Comparison of ENCODE assay signal across 9 cellular contexts in the genomic region with DNA sequence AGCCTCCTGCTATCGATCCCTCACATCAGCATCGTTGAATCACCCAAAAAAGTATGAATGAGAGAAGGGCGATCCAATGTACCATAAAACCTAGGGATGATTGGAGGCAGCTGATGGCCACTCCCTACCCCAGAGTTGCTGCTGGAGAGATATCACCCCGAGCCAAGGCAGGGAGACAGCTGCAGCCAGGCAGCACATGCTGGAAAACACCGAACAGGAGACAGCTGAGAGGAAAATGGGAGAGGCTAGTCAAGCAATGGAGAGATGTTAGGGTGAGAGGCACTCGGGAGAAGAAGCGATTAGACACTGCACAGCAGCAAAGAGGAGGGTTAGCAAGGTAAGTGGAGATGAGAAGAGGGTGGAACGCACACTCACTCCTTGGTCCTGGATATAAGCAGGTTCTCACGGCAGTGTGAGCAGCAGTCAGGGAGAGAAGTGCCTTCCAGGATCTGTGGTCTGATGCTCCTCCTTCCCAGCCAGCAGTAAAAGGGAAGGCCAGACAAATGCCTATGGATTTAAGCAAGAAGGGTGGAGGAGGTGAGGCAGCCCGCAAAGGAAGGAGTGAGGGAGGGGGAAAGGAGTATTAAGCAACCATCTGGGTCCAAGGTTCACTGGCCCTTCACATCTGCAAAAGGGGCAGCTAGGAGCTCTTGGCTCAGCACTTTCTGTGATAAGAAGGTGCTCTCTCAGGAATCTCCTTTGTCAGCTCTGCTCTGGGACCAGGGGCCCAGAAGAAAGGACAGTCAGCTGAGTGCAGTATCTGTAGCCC. TPM values are rescaled to one million over a fixed set of nuclear protein-coding genes. Genes with fewer than 3 reads are reported as not detected.
DNase-seq lines count a peak whose midpoint lies in the region; ATAC-seq and FAIRE-seq lines count a peak whose summit lies in the region.
"Had no signal": no experiment of that assay in that cellular context is flagged by ENCODE, and none has a peak within 500 bp of the region (broad histone marks: within the 10 kb centered on the region; RNA-seq: fewer than 3 reads in every experiment).

A gene (minus strand): TSS at position 491 of the 769 bp plus-strand sequence. CDS start 2,037 bp downstream, outside the sequence.

- no peak for FAIRE-seq in urothelium cell line (lab: Jason Lieb, UNC)

- H3K4me3 ChIP-seq in iPS-18c (ENCODE audit: insufficient read depth, low read depth, low read length) = peak within 1 kb of the TSS; percentile 15; the same call in 1 of the 2 replicates
- H3K4me3 ChIP-seq in skin epidermis = peak within 1 kb of the TSS in 1 of 7 experiments; percentile 11

- DNase-seq in H4 (ENCODE audit: low spot score) = peak; percentile 55
- peak; percentile 75 for DNase-seq in RPMI8226
- DNase-seq in urothelium cell line (ENCODE audit: low spot score) = no peak
- no peak for DNase-seq in NK-92 treated with Interleukin-12 subunit alpha and Interleukin-12 subunit beta, amount 100 ng/mL, for 24 hours (lab: John Stamatoyannopoulos, UW)
- DNase-seq: dermis blood vessel endothelial cell had no signal

- no peak for ATAC-seq in GM21515 (IDR thresholded peaks at IDR 0.05; ENCODE audit: unreplicated experiment)
- no peak for ATAC-seq in GM21390 (IDR thresholded peaks at IDR 0.05; ENCODE audit: unreplicated experiment)

- peak within 1 kb of the TSS in 19 of 21 experiments; percentile 14 to 78 (median 44) for H3K27ac ChIP-seq in skin epidermis

- H3K9me3 ChIP-seq in iPS-18c (ENCODE audit: control insufficient read depth, insufficient read depth, low read length) = no peaks in the 10 kb centered on the region

RNA-seq across cellular contexts. Expression of the gene that starts here (rescaled TPM):
- total RNA-seq in H4 (2014; rRNA removed; shearing (Covaris generic)) = 13.6 and 13.9 TPM in 2 replicates

Comparison
In these comparisons a context has a peak if more than half of its experiments do, and no peak if none do; other contexts are left out.
1. DNase-seq: peak in H4 (single experiment) and RPMI8226 (single experiment); none in urothelium cell line (single experiment) and NK-92 treated with Interleukin-12 subunit alpha and Interleukin-12 subunit beta, amount 100 ng/mL, for 24 hours (single experiment).